Comparison of ENCODE assay signal across 8 cellular contexts in genomic region chr14:75258079-75258802, GRCh38. TPM values are rescaled to one million over a fixed set of nuclear protein-coding genes. Genes with fewer than 3 reads are reported as not detected.
DNase-seq lines count a peak whose midpoint lies in the region; ATAC-seq and TF ChIP-seq lines count a peak whose summit lies in the region.

No MANE protein-coding gene starts in this region.

- no peak for DNase-seq in CD8-positive, alpha-beta memory T cell
- no peak for DNase-seq in brain microvascular endothelial cell
- DNase-seq in lung (ENCODE audit: low spot score), result no peak
- DNase-seq in kidney glomerular epithelial cell (lab: John Stamatoyannopoulos, UW), result no peak

- H3K4me1 ChIP-seq in CD8-positive, alpha-beta memory T cell (ENCODE audit: insufficient read depth, low read length), result peaks cover 24% of the 10 kb centered on the region
- H3K4me1 ChIP-seq in HUES48 (ENCODE audit: control insufficient read depth, insufficient read depth, low read length) (peaks cover 30% of the 10 kb centered on the region), lung (ENCODE audit: control insufficient read depth in 2 of 2, insufficient read depth in 2 of 2, low read length in 2 of 2) (peaks cover 4 to 5% of the 10 kb centered on the region in 2 donors), urinary bladder (ENCODE audit: insufficient read depth) (no peaks in the 10 kb centered on the region)

- in situ Hi-C loops in brain microvascular endothelial cell (cut with HindIII; ENCODE audit: low pct_ligation_motif_present, low sequenced_read_pairs), result no loop called here

- peak overlapping the region; percentile 56 for H3K4me3 ChIP-seq in CD8-positive, alpha-beta memory T cell (ENCODE audit: low read length)
- H3K4me3 ChIP-seq in HUES48 (ENCODE audit: low read depth, low read length) (peak overlapping the region; percentile 82), brain microvascular endothelial cell (ENCODE audit: low read depth, low read length) (peak overlapping the region; percentile 55), lung (no peak overlapping the region), urinary bladder (ENCODE audit: low read depth, low read length) (peak overlapping the region; percentile 10)

- peaks cover 22 to 35% (median 31%) of the 10 kb centered on the region in 3 donors for H3K4me1 Mint-ChIP-seq in CD8-positive, alpha-beta memory T cell

- TF ChIP-seq CTCF in brain microvascular endothelial cell (IDR thresholded peaks at IDR 0.05; ENCODE audit: low read depth, low read length, missing control alignments), result no peak
- no peak for TF ChIP-seq CTCF in lung (IDR thresholded peaks at IDR 0.05; ENCODE audit: control extremely low read depth, extremely low read depth)

- peak overlapping the region; percentile 99 to 100 (median 99) for H3K27ac Mint-ChIP-seq in CD8-positive, alpha-beta memory T cell

- no peaks in the 10 kb centered on the region for H3K9me3 ChIP-seq in CD8-positive, alpha-beta memory T cell (ENCODE audit: low read length)
- H3K9me3 ChIP-seq in HUES48 (ENCODE audit: control insufficient read depth, insufficient read depth, low read length) (no peaks in the 10 kb centered on the region), lung (ENCODE audit: control insufficient read depth in 2 of 2, insufficient read depth in 1 of 2, low read length in 1 of 2) (no peaks in the 10 kb centered on the region)

- no peaks in the 10 kb centered on the region for H3K36me3 ChIP-seq in CD8-positive, alpha-beta memory T cell (ENCODE audit: insufficient read depth, low read length)
- H3K36me3 ChIP-seq in HUES48 (ENCODE audit: control insufficient read depth, insufficient read depth, low read length) (no peaks in the 10 kb centered on the region), brain microvascular endothelial cell (replicated peaks) (no peaks in the 10 kb centered on the region), lung (ENCODE audit: control insufficient read depth in 2 of 2, insufficient read depth in 2 of 2, low read length in 2 of 2) (no peaks in the 10 kb centered on the region), urinary bladder (ENCODE audit: insufficient read depth) (no peaks in the 10 kb centered on the region)

- 9 to 18% methylated on average over 12 of the region's 12 CpGs for WGBS in lung, 2 donors
- WGBS in urinary bladder, result 14% methylated on average over 12 of the region's 12 CpGs

- H3K4me3 Mint-ChIP-seq in CD8-positive, alpha-beta memory T cell, result peak overlapping the region; percentile 77 to 95 (median 83)

- H3K27me3 ChIP-seq in CD8-positive, alpha-beta memory T cell (ENCODE audit: insufficient read depth, low read length, poor library complexity, severe bottlenecking), result no peaks in the 10 kb centered on the region
- no peaks in the 10 kb centered on the region for H3K27me3 ChIP-seq in HUES48 (ENCODE audit: control insufficient read depth, insufficient read depth, low read length)
- H3K27me3 ChIP-seq in brain microvascular endothelial cell (replicated peaks), result no peaks in the 10 kb centered on the region
- no peaks in the 10 kb centered on the region for H3K27me3 ChIP-seq in lung (ENCODE audit: control insufficient read depth, insufficient read depth)

- H3K27me3 Mint-ChIP-seq in CD8-positive, alpha-beta memory T cell, result peaks cover 5 to 8% of the 10 kb centered on the region in 2 donors

- CTCF ChIA-PET in CD8-positive, alpha-beta memory T cell (lab: Charles Lee), result interaction anchor here (0.8 to 2.5 kb wide), 10 partner anchors 8 to 256 kb away, joined by 3 to 15 read pairs (median 4); no protein-coding TSS in a partner anchor

- peak overlapping the region; percentile 99 for H3K27ac ChIP-seq in CD8-positive, alpha-beta memory T cell (ENCODE audit: low read depth, low read length)
- H3K27ac ChIP-seq in HUES48 (ENCODE audit: low read depth, low read length) (peak overlapping the region; percentile 96), brain microvascular endothelial cell (peak overlapping the region; percentile 98), lung (ENCODE audit: low read depth in 1 of 2, low read length in 1 of 2) (peak overlapping the region; percentile 79 to 99), urinary bladder (ENCODE audit: low read depth) (peak overlapping the region; percentile 98)

- no peaks in the 10 kb centered on the region for H3K9me3 Mint-ChIP-seq in CD8-positive, alpha-beta memory T cell

- POLR2A ChIA-PET in CD8-positive, alpha-beta memory T cell (lab: Charles Lee), result interaction anchor here (0.8 to 2.9 kb wide), 9 partner anchors 8 to 132 kb away, joined by 3 to 19 read pairs (median 10); partner anchors contain the start of genes FOS, NEK9 and TMED10

- H3K9ac ChIP-seq in HUES48 (ENCODE audit: low read depth, low read length), result peak overlapping the region; percentile 73

- no peaks in the 10 kb centered on the region for H3K36me3 Mint-ChIP-seq in CD8-positive, alpha-beta memory T cell

- ATAC-seq in lung (ENCODE audit: insufficient read depth, low FRiP score) (no peak), GM21515 (IDR thresholded peaks at IDR 0.05; ENCODE audit: unreplicated experiment) (no peak), HG02973 (IDR thresholded peaks at IDR 0.05; ENCODE audit: unreplicated experiment) (no peak)

RNA-seq across cellular contexts. Expression of gene FOS, which starts 20.4 kb away (rescaled TPM):
- total RNA-seq in CD8-positive, alpha-beta memory T cell, result 10 to 100 TPM; 15.2 to 16.8 TPM
- 768 TPM for polyA plus RNA-seq in CD8-positive, alpha-beta memory T cell
- total RNA-seq in lung (100 to 1,000 TPM in 1 of 2 donors, 10 to 100 TPM in 1; 63.7 to 123 TPM), urinary bladder (219 TPM)
- polyA plus RNA-seq in lung (100 to 1,000 TPM; 139 to 879 TPM), urinary bladder (1,557 TPM)
